Comparison of ENCODE assay signal across 10 cellular contexts in genomic region chr17:60540460-60540859, GRCh38.
"Had no signal": no experiment of that assay in that cellular context is flagged by ENCODE, and none has a peak within 500 bp of the region (broad histone marks: within the 10 kb centered on the region; RNA-seq: fewer than 3 reads in every experiment).

No MANE protein-coding gene starts in this region.

- H3K4me2 ChIP-seq: GM23338, KMS-11 had no signal

- H3K27ac ChIP-seq: HL-60, KMS-11 had no signal

- H2AFZ ChIP-seq: GM23338 had no signal

- DNase-seq: H9, HCEC 1CT, IMR-90, Karpas-422, KBM-7 had no signal

- ATAC-seq: GM23338 had no signal

- H3K4me3 ChIP-seq: GM23338 had no signal

- H3K9ac ChIP-seq: KMS-11 had no signal

- FAIRE-seq: H1, H54 had no signal
